In the genomic region with DNA sequence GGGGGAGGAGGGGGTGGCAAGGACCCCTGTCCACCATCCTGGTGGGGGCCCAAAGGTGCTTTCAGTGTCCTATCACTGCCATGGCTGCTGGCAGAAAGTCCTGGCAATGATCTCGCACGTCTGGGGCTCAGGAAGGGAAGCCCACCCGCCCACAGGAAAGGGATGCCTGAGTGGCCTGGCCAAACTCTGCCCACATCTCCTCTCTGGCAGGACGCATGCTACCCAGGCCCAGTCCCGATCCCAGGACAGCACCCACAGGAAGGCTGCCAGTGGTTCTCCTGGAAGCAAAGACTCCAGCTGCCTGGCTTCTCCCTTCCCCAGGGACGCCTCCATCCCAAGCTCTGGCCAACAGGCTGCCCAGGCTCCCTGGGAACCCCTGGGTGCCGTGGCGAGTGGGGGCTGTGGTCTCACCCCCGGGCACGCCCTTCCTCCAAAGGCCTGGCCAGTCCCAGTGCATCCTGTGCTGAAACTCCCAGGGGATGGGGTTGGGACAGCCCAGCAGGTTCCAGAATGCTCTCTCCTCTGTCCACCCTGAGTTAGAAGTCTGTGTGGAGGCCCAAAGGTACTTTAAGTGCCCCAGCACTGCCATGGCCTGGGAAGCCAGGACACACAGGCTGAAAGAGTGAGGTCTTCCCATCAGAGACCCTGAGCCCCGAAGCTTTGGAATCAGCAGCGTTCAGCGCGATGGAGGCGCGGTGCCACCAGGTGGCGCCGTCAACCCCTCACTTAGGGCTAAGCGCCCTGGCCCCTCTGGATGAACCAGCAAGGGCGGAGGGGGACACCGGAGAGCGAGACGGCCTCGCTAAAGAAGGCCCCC, we compare ENCODE assay signal across 1 cellular context.
TF ChIP-seq lines count a peak whose summit lies in the region.

No MANE protein-coding gene starts in this region.

TF ChIP-seq in HepG2, 621 proteins besides CTCF, POLR2A, EP300 and RAD21 (continued from another document and continues in another):
- no peak for TF ChIP-seq BRD4 (CRISPR knock-in tag; IDR thresholded peaks at IDR 0.05)
- no peak for TF ChIP-seq CBX2 (IDR thresholded peaks at IDR 0.05; ENCODE audit: low read depth, low read length)
- no peak for TF ChIP-seq CBX2 (CRISPR knock-in tag; IDR thresholded peaks at IDR 0.05; ENCODE audit: low read depth)
- no peak for TF ChIP-seq NFE2L1 (CRISPR knock-in tag; IDR thresholded peaks at IDR 0.05; ENCODE audit: borderline replicate concordance)
- TF ChIP-seq SALL2 (CRISPR knock-in tag; IDR thresholded peaks at IDR 0.05) = no peak; the same call in 1 of the 2 replicates
- TF ChIP-seq PHF8 (CRISPR knock-in tag; IDR thresholded peaks at IDR 0.05) = no peak
- no peak for TF ChIP-seq ZNF367 (CRISPR knock-in tag; IDR thresholded peaks at IDR 0.05; ENCODE audit: borderline replicate concordance)
- TF ChIP-seq MATR3 (CRISPR knock-in tag; IDR thresholded peaks at IDR 0.05) = no peak
- TF ChIP-seq DMAP1 (CRISPR knock-in tag; IDR thresholded peaks at IDR 0.05) = no peak
- TF ChIP-seq ZNF496 (CRISPR knock-in tag; IDR thresholded peaks at IDR 0.05; ENCODE audit: insufficient replicate concordance) = no peak
- TF ChIP-seq ZNF383 (CRISPR knock-in tag; IDR thresholded peaks at IDR 0.05; ENCODE audit: borderline replicate concordance) = no peak
- TF ChIP-seq AKAP8 (CRISPR knock-in tag; IDR thresholded peaks at IDR 0.05) = 0 out of 2 replicates have a peak, but pooled peaks have one; percentile 49
- no peak for TF ChIP-seq NONO (IDR thresholded peaks at IDR 0.05)
- no peak for TF ChIP-seq NONO (CRISPR knock-in tag; conservative IDR thresholded peaks at IDR 0.05)
- TF ChIP-seq SMAD9 (CRISPR knock-in tag; IDR thresholded peaks at IDR 0.05) = 0 out of 2 replicates have a peak, but pooled peaks have one; percentile 14
- no peak for TF ChIP-seq ZNF629 (CRISPR knock-in tag; conservative IDR thresholded peaks at IDR 0.05)
- TF ChIP-seq SRF (IDR thresholded peaks at IDR 0.05; ENCODE audit: low read depth, low read length) = no peak
- no peak for TF ChIP-seq HNRNPK (IDR thresholded peaks at IDR 0.05; ENCODE audit: low read depth, low read length, poor library complexity, severe bottlenecking)
- TF ChIP-seq REXO4 (CRISPR knock-in tag; IDR thresholded peaks at IDR 0.05; ENCODE audit: borderline replicate concordance) = no peak
- TF ChIP-seq NFKBIZ (CRISPR knock-in tag; IDR thresholded peaks at IDR 0.05) = no peak
- TF ChIP-seq IRF2 (CRISPR knock-in tag; IDR thresholded peaks at IDR 0.05) = 0 out of 2 replicates have a peak, but pooled peaks have one; percentile 61
- TF ChIP-seq FLYWCH1 (CRISPR knock-in tag; IDR thresholded peaks at IDR 0.05) = no peak
- TF ChIP-seq, protein P1, sequence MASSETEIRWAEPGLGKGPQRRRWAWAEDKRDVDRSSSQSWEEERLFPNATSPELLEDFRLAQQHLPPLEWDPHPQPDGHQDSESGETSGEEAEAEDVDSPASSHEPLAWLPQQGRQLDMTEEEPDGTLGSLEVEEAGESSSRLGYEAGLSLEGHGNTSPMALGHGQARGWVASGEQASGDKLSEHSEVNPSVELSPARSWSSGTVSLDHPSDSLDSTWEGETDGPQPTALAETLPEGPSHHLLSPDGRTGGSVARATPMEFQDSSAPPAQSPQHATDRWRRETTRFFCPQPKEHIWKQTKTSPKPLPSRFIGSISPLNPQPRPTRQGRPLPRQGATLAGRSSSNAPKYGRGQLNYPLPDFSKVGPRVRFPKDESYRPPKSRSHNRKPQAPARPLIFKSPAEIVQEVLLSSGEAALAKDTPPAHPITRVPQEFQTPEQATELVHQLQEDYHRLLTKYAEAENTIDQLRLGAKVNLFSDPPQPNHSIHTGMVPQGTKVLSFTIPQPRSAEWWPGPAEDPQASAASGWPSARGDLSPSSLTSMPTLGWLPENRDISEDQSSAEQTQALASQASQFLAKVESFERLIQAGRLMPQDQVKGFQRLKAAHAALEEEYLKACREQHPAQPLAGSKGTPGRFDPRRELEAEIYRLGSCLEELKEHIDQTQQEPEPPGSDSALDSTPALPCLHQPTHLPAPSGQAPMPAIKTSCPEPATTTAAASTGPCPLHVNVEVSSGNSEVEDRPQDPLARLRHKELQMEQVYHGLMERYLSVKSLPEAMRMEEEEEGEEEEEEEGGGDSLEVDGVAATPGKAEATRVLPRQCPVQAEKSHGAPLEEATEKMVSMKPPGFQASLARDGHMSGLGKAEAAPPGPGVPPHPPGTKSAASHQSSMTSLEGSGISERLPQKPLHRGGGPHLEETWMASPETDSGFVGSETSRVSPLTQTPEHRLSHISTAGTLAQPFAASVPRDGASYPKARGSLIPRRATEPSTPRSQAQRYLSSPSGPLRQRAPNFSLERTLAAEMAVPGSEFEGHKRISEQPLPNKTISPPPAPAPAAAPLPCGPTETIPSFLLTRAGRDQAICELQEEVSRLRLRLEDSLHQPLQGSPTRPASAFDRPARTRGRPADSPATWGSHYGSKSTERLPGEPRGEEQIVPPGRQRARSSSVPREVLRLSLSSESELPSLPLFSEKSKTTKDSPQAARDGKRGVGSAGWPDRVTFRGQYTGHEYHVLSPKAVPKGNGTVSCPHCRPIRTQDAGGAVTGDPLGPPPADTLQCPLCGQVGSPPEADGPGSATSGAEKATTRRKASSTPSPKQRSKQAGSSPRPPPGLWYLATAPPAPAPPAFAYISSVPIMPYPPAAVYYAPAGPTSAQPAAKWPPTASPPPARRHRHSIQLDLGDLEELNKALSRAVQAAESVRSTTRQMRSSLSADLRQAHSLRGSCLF (CRISPR knock-in tag; IDR thresholded peaks at IDR 0.05; ENCODE audit: borderline replicate concordance) = no peak
- TF ChIP-seq ZNF317 (CRISPR knock-in tag; IDR thresholded peaks at IDR 0.05) = no peak
- TF ChIP-seq NAIF1 (CRISPR knock-in tag; IDR thresholded peaks at IDR 0.05; ENCODE audit: borderline replicate concordance) = no peak
- TF ChIP-seq, protein P2, sequence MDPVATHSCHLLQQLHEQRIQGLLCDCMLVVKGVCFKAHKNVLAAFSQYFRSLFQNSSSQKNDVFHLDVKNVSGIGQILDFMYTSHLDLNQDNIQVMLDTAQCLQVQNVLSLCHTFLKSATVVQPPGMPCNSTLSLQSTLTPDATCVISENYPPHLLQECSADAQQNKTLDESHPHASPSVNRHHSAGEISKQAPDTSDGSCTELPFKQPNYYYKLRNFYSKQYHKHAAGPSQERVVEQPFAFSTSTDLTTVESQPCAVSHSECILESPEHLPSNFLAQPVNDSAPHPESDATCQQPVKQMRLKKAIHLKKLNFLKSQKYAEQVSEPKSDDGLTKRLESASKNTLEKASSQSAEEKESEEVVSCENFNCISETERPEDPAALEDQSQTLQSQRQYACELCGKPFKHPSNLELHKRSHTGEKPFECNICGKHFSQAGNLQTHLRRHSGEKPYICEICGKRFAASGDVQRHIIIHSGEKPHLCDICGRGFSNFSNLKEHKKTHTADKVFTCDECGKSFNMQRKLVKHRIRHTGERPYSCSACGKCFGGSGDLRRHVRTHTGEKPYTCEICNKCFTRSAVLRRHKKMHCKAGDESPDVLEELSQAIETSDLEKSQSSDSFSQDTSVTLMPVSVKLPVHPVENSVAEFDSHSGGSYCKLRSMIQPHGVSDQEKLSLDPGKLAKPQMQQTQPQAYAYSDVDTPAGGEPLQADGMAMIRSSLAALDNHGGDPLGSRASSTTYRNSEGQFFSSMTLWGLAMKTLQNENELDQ (CRISPR knock-in tag; IDR thresholded peaks at IDR 0.05; ENCODE audit: borderline replicate concordance) = no peak
- TF ChIP-seq SMAD1 (CRISPR knock-in tag; IDR thresholded peaks at IDR 0.05; ENCODE audit: borderline replicate concordance, low read depth) = peak; percentile 82; the same call in 1 of the 2 replicates
- no peak for TF ChIP-seq ZNF557 (CRISPR knock-in tag; IDR thresholded peaks at IDR 0.05)
- no peak for TF ChIP-seq JDP2 (CRISPR knock-in tag; IDR thresholded peaks at IDR 0.05; ENCODE audit: borderline replicate concordance)
- no peak for TF ChIP-seq CENPT (CRISPR knock-in tag; IDR thresholded peaks at IDR 0.05; ENCODE audit: low read depth)
- peak; percentile 77; the same call in 1 of the 2 replicates for TF ChIP-seq ZNF768 (CRISPR knock-in tag; IDR thresholded peaks at IDR 0.05)
- TF ChIP-seq ZNF670 (CRISPR knock-in tag; IDR thresholded peaks at IDR 0.05; ENCODE audit: borderline replicate concordance) = no peak
- TF ChIP-seq, protein P3, sequence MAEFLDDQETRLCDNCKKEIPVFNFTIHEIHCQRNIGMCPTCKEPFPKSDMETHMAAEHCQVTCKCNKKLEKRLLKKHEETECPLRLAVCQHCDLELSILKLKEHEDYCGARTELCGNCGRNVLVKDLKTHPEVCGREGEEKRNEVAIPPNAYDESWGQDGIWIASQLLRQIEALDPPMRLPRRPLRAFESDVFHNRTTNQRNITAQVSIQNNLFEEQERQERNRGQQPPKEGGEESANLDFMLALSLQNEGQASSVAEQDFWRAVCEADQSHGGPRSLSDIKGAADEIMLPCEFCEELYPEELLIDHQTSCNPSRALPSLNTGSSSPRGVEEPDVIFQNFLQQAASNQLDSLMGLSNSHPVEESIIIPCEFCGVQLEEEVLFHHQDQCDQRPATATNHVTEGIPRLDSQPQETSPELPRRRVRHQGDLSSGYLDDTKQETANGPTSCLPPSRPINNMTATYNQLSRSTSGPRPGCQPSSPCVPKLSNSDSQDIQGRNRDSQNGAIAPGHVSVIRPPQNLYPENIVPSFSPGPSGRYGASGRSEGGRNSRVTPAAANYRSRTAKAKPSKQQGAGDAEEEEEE (CRISPR knock-in tag; IDR thresholded peaks at IDR 0.05; ENCODE audit: borderline replicate concordance) = no peak
- TF ChIP-seq, protein P4, sequence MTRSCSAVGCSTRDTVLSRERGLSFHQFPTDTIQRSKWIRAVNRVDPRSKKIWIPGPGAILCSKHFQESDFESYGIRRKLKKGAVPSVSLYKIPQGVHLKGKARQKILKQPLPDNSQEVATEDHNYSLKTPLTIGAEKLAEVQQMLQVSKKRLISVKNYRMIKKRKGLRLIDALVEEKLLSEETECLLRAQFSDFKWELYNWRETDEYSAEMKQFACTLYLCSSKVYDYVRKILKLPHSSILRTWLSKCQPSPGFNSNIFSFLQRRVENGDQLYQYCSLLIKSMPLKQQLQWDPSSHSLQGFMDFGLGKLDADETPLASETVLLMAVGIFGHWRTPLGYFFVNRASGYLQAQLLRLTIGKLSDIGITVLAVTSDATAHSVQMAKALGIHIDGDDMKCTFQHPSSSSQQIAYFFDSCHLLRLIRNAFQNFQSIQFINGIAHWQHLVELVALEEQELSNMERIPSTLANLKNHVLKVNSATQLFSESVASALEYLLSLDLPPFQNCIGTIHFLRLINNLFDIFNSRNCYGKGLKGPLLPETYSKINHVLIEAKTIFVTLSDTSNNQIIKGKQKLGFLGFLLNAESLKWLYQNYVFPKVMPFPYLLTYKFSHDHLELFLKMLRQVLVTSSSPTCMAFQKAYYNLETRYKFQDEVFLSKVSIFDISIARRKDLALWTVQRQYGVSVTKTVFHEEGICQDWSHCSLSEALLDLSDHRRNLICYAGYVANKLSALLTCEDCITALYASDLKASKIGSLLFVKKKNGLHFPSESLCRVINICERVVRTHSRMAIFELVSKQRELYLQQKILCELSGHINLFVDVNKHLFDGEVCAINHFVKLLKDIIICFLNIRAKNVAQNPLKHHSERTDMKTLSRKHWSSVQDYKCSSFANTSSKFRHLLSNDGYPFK (CRISPR knock-in tag; IDR thresholded peaks at IDR 0.05; ENCODE audit: borderline replicate concordance) = peak; percentile 67
- no peak for TF ChIP-seq MAFG (CRISPR knock-in tag; IDR thresholded peaks at IDR 0.05)
- TF ChIP-seq, protein P5, sequence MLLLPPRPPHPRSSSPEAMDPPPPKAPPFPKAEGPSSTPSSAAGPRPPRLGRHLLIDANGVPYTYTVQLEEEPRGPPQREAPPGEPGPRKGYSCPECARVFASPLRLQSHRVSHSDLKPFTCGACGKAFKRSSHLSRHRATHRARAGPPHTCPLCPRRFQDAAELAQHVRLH (CRISPR knock-in tag; IDR thresholded peaks at IDR 0.05; ENCODE audit: borderline replicate concordance, low read depth) = peak; percentile 88; the same call in 1 of the 2 replicates
- TF ChIP-seq, protein P6, sequence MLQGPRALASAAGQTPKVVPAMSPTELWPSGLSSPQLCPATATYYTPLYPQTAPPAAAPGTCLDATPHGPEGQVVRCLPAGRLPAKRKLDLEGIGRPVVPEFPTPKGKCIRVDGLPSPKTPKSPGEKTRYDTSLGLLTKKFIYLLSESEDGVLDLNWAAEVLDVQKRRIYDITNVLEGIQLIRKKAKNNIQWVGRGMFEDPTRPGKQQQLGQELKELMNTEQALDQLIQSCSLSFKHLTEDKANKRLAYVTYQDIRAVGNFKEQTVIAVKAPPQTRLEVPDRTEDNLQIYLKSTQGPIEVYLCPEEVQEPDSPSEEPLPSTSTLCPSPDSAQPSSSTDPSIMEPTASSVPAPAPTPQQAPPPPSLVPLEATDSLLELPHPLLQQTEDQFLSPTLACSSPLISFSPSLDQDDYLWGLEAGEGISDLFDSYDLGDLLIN (CRISPR knock-in tag; IDR thresholded peaks at IDR 0.05; ENCODE audit: borderline replicate concordance) = no peak
- peak; percentile 82; the same call in 1 of the 2 replicates for TF ChIP-seq ZNF225 (CRISPR knock-in tag; IDR thresholded peaks at IDR 0.05)
- TF ChIP-seq ZSCAN29 (CRISPR knock-in tag; conservative IDR thresholded peaks at IDR 0.05) = no peak
- TF ChIP-seq ZNF569 (CRISPR knock-in tag; IDR thresholded peaks at IDR 0.05; ENCODE audit: borderline replicate concordance) = no peak
- TF ChIP-seq, protein P7, sequence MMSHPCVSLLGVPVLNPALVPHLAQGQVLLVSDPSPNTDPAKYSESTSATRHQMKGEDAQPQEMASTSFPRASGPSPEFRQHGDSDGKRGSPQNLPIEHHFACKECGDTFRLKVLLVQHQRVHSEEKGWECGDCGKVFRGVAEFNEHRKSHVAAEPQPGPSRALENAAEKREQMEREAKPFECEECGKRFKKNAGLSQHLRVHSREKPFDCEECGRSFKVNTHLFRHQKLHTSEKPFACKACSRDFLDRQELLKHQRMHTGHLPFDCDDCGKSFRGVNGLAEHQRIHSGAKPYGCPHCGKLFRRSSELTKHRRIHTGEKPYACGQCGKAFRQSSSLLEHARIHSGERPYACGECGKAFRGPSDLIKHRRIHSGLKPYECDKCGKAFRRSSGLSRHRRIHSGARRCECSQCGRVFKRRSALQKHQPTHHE (CRISPR knock-in tag; IDR thresholded peaks at IDR 0.05; ENCODE audit: borderline replicate concordance) = no peak
- TF ChIP-seq ZNF747 (CRISPR knock-in tag; IDR thresholded peaks at IDR 0.05; ENCODE audit: borderline replicate concordance) = no peak
- TF ChIP-seq MZF1 (CRISPR knock-in tag; IDR thresholded peaks at IDR 0.05; ENCODE audit: borderline replicate concordance) = no peak
- TF ChIP-seq, protein P8, sequence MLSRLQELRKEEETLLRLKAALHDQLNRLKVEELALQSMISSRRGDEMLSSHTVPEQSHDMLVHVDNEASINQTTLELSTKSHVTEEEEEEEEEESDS (CRISPR knock-in tag; IDR thresholded peaks at IDR 0.05; ENCODE audit: borderline replicate concordance) = no peak
- TF ChIP-seq ZNF432 (CRISPR knock-in tag; IDR thresholded peaks at IDR 0.05; ENCODE audit: borderline replicate concordance) = no peak
- no peak for TF ChIP-seq ZNF746 (CRISPR knock-in tag; IDR thresholded peaks at IDR 0.05)
- no peak for TF ChIP-seq NR2C2 (CRISPR knock-in tag; IDR thresholded peaks at IDR 0.05; ENCODE audit: borderline replicate concordance)
